Comparison of ENCODE assay signal across 26 cellular contexts in genomic region chrX:140602140-140602539, GRCh38.
"Had no signal": no experiment of that assay in that cellular context is flagged by ENCODE, and none has a peak within 500 bp of the region (broad histone marks: within the 10 kb centered on the region; RNA-seq: fewer than 3 reads in every experiment).

No MANE protein-coding gene starts in this region.

- H3K9me3 ChIP-seq: neutrophil, pancreas, prostate gland, right lobe of liver, stomach, thoracic aorta, thyroid gland, tibial nerve, upper lobe of left lung, uterus had no signal

- H3K36me3 ChIP-seq: neutrophil, pancreas, prostate gland, right lobe of liver, sigmoid colon, stomach, thoracic aorta, thyroid gland, tibial nerve, upper lobe of left lung, uterus had no signal

- H3K4me1 ChIP-seq: pancreas, prostate gland, right lobe of liver, sigmoid colon, stomach, tibial nerve, upper lobe of left lung, uterus had no signal

- H3K4me3 ChIP-seq: pancreas, prostate gland, right lobe of liver, sigmoid colon, stomach, thoracic aorta, thyroid gland, tibial nerve, upper lobe of left lung, uterus had no signal

- H3K27me3 ChIP-seq: neutrophil, right lobe of liver, sigmoid colon, stomach, thyroid gland, tibial nerve, upper lobe of left lung, uterus had no signal

- FAIRE-seq: small intestine had no signal

- ATAC-seq: naive thymus-derived CD8-positive, alpha-beta T cell; natural killer cell treated with Interleukin-12 subunit alpha and Interleukin-12 subunit beta and Interleukin-15 and Interleukin-18, amount 100 ng/mL, for 72 hours; pancreas; right cardiac atrium; right lobe of liver; stimulated activated effector memory CD8-positive, alpha-beta T cell treated with anti-CD3 and anti-CD28 coated beads, Interleukin-12 subunit alpha, Interleukin-12 subunit beta, amount 100 ng/mL, for 72 hours; stimulated activated naive B cell treated with anti-CD40 and anti-IgM and Interleukin-4, amounts not matched to agents 10 μg/mL and 1 μg/mL and 100 μg/mL, for 72 hours had no signal

- DNase-seq: naive thymus-derived CD8-positive, alpha-beta T cell; nephron progenitor cell; nucleus accumbens; pancreas; retina; right cardiac atrium; right lobe of liver; sigmoid colon; small intestine; stimulated activated CD4-positive, alpha-beta T cell treated with anti-CD3 and anti-CD28 coated beads, Interleukin-15, amount 100 ng/mL, for 24 hours; stimulated activated CD4-positive, alpha-beta T cell treated with anti-CD3 and anti-CD28 coated beads, Interleukin-2, amount 100 ng/mL, for 24 hours; stimulated activated CD4-positive, alpha-beta T cell treated with anti-CD3 and anti-CD28 coated beads, Interleukin-2, amount 100 ng/mL, for 48 hours; stimulated activated CD4-positive, alpha-beta T cell treated with anti-CD3 and anti-CD28 coated beads, Interleukin-4, amount 100 ng/mL, for 24 hours; stimulated activated naive B cell treated with anti-CD40 and anti-IgM and Interleukin-4, amounts not matched to agents 10 μg/mL and 1 μg/mL and 100 μg/mL, for 72 hours; stimulated activated naive CD4-positive, alpha-beta T cell treated with Interleukin-2 at 50 U/mL for 16 hours; stomach; trophoblast cell; upper lobe of left lung; uterus had no signal

- H3K27ac ChIP-seq: neutrophil, pancreas, prostate gland, right lobe of liver, sigmoid colon, stomach, thoracic aorta, tibial nerve, upper lobe of left lung, uterus had no signal
